ENCODE assay signal across 8 cellular contexts in genomic region chrX:41720125-41720780, GRCh38. TPM values are rescaled to one million over a fixed set of nuclear protein-coding genes. Genes with fewer than 3 reads are reported as not detected.
DNase-seq lines count a peak whose midpoint lies in the region; ATAC-seq and TF ChIP-seq lines count a peak whose summit lies in the region.

No MANE protein-coding gene starts in this region.

- TF ChIP-seq CTCF in heart left ventricle (IDR thresholded peaks at IDR 0.05): no peak

- peaks cover 29% of the 10 kb centered on the region for H3K36me3 Mint-ChIP-seq in activated naive CD4-positive, alpha-beta T cell treated with anti-CD3 and anti-CD28 coated beads for 36 hours (ENCODE audit: low read depth)

- H3K9me3 ChIP-seq in heart left ventricle: peaks cover 0 to 33% (median 0%) of the 10 kb centered on the region in 12 donors

- peak; percentile 11 for DNase-seq in activated naive CD4-positive, alpha-beta T cell treated with anti-CD3 and anti-CD28 coated beads for 36 hours
- no peak for DNase-seq in activated naive CD4-positive, alpha-beta T cell treated with anti-CD3 and anti-CD28 coated beads, Interleukin-2, amount 50 U/mL, for 16 hours
- peak; percentile 28 for DNase-seq in activated gamma-delta T cell treated with anti-CD3 and anti-CD28 coated beads, Interleukin-2, amount 50 U/mL, for 16 hours (ENCODE audit: low read depth)
- DNase-seq in stimulated activated CD8-positive, alpha-beta memory T cell treated with anti-CD3 and anti-CD28 coated beads, Interleukin-2, amount 100 ng/mL, for 48 hours (ENCODE audit: low read depth in 2 of 2): peak; percentile 22 to 41
- DNase-seq in heart left ventricle (no peak), mesenteric fat pad (ENCODE audit: low spot score) (no peak), erythroblast (lab: John Stamatoyannopoulos, UW) (no peak)

- ATAC-seq in HG03460 (IDR thresholded peaks at IDR 0.05; ENCODE audit: unreplicated experiment) (peak; percentile 82), heart left ventricle (no peak)

- H3K9me3 Mint-ChIP-seq in activated naive CD4-positive, alpha-beta T cell treated with anti-CD3 and anti-CD28 coated beads for 36 hours: peaks cover 23% of the 10 kb centered on the region

- CTCF ChIA-PET in activated naive CD4-positive, alpha-beta T cell treated with anti-CD3 and anti-CD28 coated beads for 36 hours (lab: Charles Lee): interaction anchor here (0.7 kb wide), 1 partner anchor 11 kb away, joined by 3 read pairs; no protein-coding TSS in a partner anchor

- no peak overlapping the region for H3K4me3 Mint-ChIP-seq in activated naive CD4-positive, alpha-beta T cell treated with anti-CD3 and anti-CD28 coated beads for 36 hours

- WGBS in heart left ventricle, 4 donors: 68 to 91% (median 84%) methylated on average over 3 of the region's 3 CpGs

- peaks cover 0 to 20% (median 0%) of the 10 kb centered on the region in 12 donors for H3K4me1 ChIP-seq in heart left ventricle

- H3K27ac ChIP-seq in heart left ventricle: peak overlapping the region in 1 of 12 donors; percentile 38

- H3K27me3 ChIP-seq in heart left ventricle: peaks cover 0 to 11% (median 0%) of the 10 kb centered on the region in 9 donors

- TF ChIP-seq POLR2A in heart left ventricle (IDR thresholded peaks at IDR 0.05): no peak
- no peak for TF ChIP-seq POLR2A in erythroblast (IDR thresholded peaks at IDR 0.05; ENCODE audit: low read length)

- H3K27me3 Mint-ChIP-seq in activated naive CD4-positive, alpha-beta T cell treated with anti-CD3 and anti-CD28 coated beads for 36 hours (ENCODE audit: low read depth): no peaks in the 10 kb centered on the region

- H3K4me1 Mint-ChIP-seq in activated naive CD4-positive, alpha-beta T cell treated with anti-CD3 and anti-CD28 coated beads for 36 hours (ENCODE audit: low read depth): peaks cover 29% of the 10 kb centered on the region

- H3K36me3 ChIP-seq in heart left ventricle: no peaks in the 10 kb centered on the region

- no peak overlapping the region for H3K27ac Mint-ChIP-seq in activated naive CD4-positive, alpha-beta T cell treated with anti-CD3 and anti-CD28 coated beads for 36 hours

- no peak overlapping the region for H3K4me3 ChIP-seq in heart left ventricle

- intact Hi-C loops in activated naive CD4-positive, alpha-beta T cell treated with anti-CD3 and anti-CD28 coated beads for 36 hours (cut with micrococcal nuclease): no loop called here
- intact Hi-C loops in heart left ventricle (cut with DNase I): no loop called here

RNA-seq across cellular contexts. Expression of gene GPR82, which starts 3.7 kb away (rescaled TPM):
- not detected for total RNA-seq in activated naive CD4-positive, alpha-beta T cell treated with anti-CD3 and anti-CD28 coated beads for 36 hours
- total RNA-seq in heart left ventricle (under 1 TPM in 5 of 9 donors, not detected in 4; 0.08 to 0.35 (median 0.16) TPM), mesenteric fat pad (0.42 TPM)
- under 1 TPM; 0.04 to 0.07 TPM for polyA plus RNA-seq in heart left ventricle

RNA-seq across cellular contexts. Expression of gene GPR34, which starts 31.5 kb away (rescaled TPM):
- not detected for total RNA-seq in activated naive CD4-positive, alpha-beta T cell treated with anti-CD3 and anti-CD28 coated beads for 36 hours
- total RNA-seq in heart left ventricle (10 to 100 TPM in 2 of 9 donors, 1 to 10 TPM in 7; 1.7 to 18.4 (median 4.1) TPM), mesenteric fat pad (41.2 TPM)
- 1 to 10 TPM; 1.3 to 2.1 TPM for polyA plus RNA-seq in heart left ventricle

Comparison
In these comparisons a context has a peak if more than half of its experiments do, and no peak if none do; other contexts are left out.
1. DNase-seq: peak in activated naive CD4-positive, alpha-beta T cell treated with anti-CD3 and anti-CD28 coated beads for 36 hours (single experiment), activated gamma-delta T cell treated with anti-CD3 and anti-CD28 coated beads, Interleukin-2, amount 50 U/mL, for 16 hours (single experiment) and stimulated activated CD8-positive, alpha-beta memory T cell treated with anti-CD3 and anti-CD28 coated beads, Interleukin-2, amount 100 ng/mL, for 48 hours (2 of 2); none in activated naive CD4-positive, alpha-beta T cell treated with anti-CD3 and anti-CD28 coated beads, Interleukin-2, amount 50 U/mL, for 16 hours (single experiment), heart left ventricle (0 of 5), mesenteric fat pad (single experiment) and erythroblast (0 of 2).